8 cellular contexts compared by ENCODE assay signal in genomic region chr9:131727184-131727785, GRCh38. TPM values are rescaled to one million over a fixed set of nuclear protein-coding genes. Genes with fewer than 3 reads are reported as not detected.
DNase-seq lines count a peak whose midpoint lies in the region; TF ChIP-seq lines count a peak whose summit lies in the region.

No MANE protein-coding gene starts in this region.

- H3K27ac ChIP-seq in KOPT-K1 (ENCODE audit: low read depth, low read length, poor library complexity, severe bottlenecking) (peak overlapping the region; percentile 86), muscle layer of duodenum (ENCODE audit: low read length) (peak overlapping the region; percentile 19)

- H3K4me3 Mint-ChIP-seq in MCF 10A (ENCODE audit: unreplicated experiment): peak overlapping the region; percentile 24

- no peaks in the 10 kb centered on the region for H3K27me3 ChIP-seq in muscle layer of duodenum (ENCODE audit: low read depth, low read length)

- POLR2A ChIA-PET in MCF 10A (lab: Yijun Ruan, JAX): interaction anchor here (1.0 to 3.9 kb wide), 16 partner anchors 8 to 123 kb away, joined by 3 to 49 read pairs (median 13); no protein-coding TSS in a partner anchor

- no TSS peak for BruUV-seq in MCF 10A (replicated peaks; lab: Mats Ljungman, UMichigan)

- H3K9me3 Mint-ChIP-seq in MCF 10A (ENCODE audit: unreplicated experiment): no peaks in the 10 kb centered on the region

- H3K36me3 ChIP-seq in KOPT-K1 (ENCODE audit: insufficient read depth, low read length) (no peaks in the 10 kb centered on the region), muscle layer of duodenum (ENCODE audit: control insufficient read depth in 1 of 2, insufficient read depth in 2 of 2, low read length in 2 of 2) (no peaks in the 10 kb centered on the region)

- H3K4me1 ChIP-seq in muscle layer of duodenum (ENCODE audit: control insufficient read depth in 1 of 2, insufficient read depth in 2 of 2, low read length in 2 of 2): peaks cover 19 to 34% of the 10 kb centered on the region in 2 donors

- peak; percentile 53 for DNase-seq in AG20443 (ENCODE audit: low spot score)
- DNase-seq in MCF 10A (ENCODE audit: unreplicated experiment): peak; percentile 81
- no peak for DNase-seq in OCI-M2 (lab: John Stamatoyannopoulos, UW; ENCODE audit: unreplicated experiment)
- no peak for DNase-seq in NCI-H524 (lab: John Stamatoyannopoulos, UW)
- no peak for DNase-seq in activated CD8-positive, alpha-beta memory T cell treated with anti-CD3 and anti-CD28 coated beads, Interleukin-2, amount 50 U/mL, for 4 hours
- no peak for DNase-seq in amniotic stem cell (lab: John Stamatoyannopoulos, UW)

- H3K9me3 ChIP-seq in KOPT-K1 (ENCODE audit: insufficient read depth, low read length, poor library complexity, severe bottlenecking): no peaks in the 10 kb centered on the region
- H3K9me3 ChIP-seq in muscle layer of duodenum (ENCODE audit: control insufficient read depth in 1 of 2, low read length in 2 of 2): no peaks in the 10 kb centered on the region

- CTCF ChIA-PET in MCF 10A (lab: Yijun Ruan, JAX): interaction anchor here (0.6 to 2.4 kb wide), 9 partner anchors 13 to 136 kb away, joined by 3 to 11 read pairs (median 5); no protein-coding TSS in a partner anchor

- peaks cover 33% of the 10 kb centered on the region for H3K4me1 Mint-ChIP-seq in MCF 10A (ENCODE audit: insufficient read depth, unreplicated experiment)

- H3K27ac Mint-ChIP-seq in MCF 10A (ENCODE audit: low read depth, unreplicated experiment): peak overlapping the region; percentile 19

- TF ChIP-seq CTCF in MCF 10A (IDR thresholded peaks at IDR 0.05; ENCODE audit: unreplicated experiment): no peak

- H3K4me3 ChIP-seq in muscle layer of duodenum (ENCODE audit: low read depth in 1 of 2, low read length in 2 of 2): no peak overlapping the region

- H3K36me3 Mint-ChIP-seq in MCF 10A (ENCODE audit: insufficient read depth, unreplicated experiment): peaks cover 7% of the 10 kb centered on the region

- H3K27me3 Mint-ChIP-seq in MCF 10A (ENCODE audit: insufficient read depth, unreplicated experiment): no peaks in the 10 kb centered on the region

- intact Hi-C loops in MCF 10A (cut with micrococcal nuclease): no loop called here

RNA-seq across cellular contexts. Expression of gene RAPGEF1, which starts 12.6 kb away (rescaled TPM):
- total RNA-seq in MCF 10A (2022): 55.4 and 73.0 TPM in 2 replicates

Comparison
In these comparisons a context has a peak if more than half of its experiments do, and no peak if none do; other contexts are left out.
1. DNase-seq: peak in AG20443 (single experiment) and MCF 10A (single experiment); none in OCI-M2 (single experiment), NCI-H524 (0 of 2), activated CD8-positive, alpha-beta memory T cell treated with anti-CD3 and anti-CD28 coated beads, Interleukin-2, amount 50 U/mL, for 4 hours (single experiment) and amniotic stem cell (single experiment).